3 cellular contexts compared by ENCODE assay signal in the genomic region with DNA sequence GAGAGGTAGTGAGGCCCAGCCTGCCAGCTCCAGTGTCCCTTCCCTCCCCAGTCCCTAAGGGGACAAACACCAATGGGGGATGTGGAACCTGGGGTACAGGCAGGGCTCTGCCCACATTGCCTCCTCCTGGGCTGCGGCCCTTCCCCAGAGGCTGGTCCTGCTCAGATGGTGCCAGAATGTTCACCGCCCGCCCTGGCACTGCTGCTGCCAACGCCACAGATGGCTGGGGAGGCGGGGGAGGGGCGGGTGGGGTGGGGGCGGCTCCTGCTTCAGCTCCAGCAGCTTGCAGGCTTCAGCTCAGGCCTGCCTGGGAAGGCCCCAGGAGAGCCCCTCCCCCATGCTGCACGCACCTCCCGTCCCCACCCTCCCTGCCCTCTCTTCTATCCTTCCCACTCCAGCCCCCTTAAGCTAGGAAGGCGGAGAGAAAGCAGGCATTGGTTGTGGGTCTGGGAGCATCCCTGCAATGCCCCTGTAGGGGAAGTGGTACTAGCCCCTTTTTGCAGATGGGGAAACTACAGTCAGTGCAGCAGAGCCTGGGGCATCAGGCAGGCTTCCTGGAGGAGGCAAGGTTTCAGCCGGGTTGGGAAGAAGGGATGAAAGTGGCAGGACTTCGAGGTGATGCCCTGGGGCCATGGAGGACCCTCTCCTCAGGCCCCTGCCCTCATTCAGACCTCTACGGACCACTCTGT.
A peak's percentile ranks its signal among the peaks of the same experiment; 100 is the strongest.
TF ChIP-seq lines count a peak whose summit lies in the region.

No MANE protein-coding gene starts in this region.

TF ChIP-seq in SK-N-SH, 30 proteins besides CTCF, POLR2A, EP300 and RAD21:
- TF ChIP-seq CHD2 (IDR thresholded peaks at IDR 0.05; ENCODE audit: low read length, partially characterized antibody) (peak; percentile 7), NFIC (IDR thresholded peaks at IDR 0.05; ENCODE audit: borderline replicate concordance) (no peak)

TF ChIP-seq in SK-N-SH treated with all-trans-retinoic acid at 6 μM for 48 hours, 23 proteins besides CTCF, POLR2A, EP300 and RAD21:
- TF ChIP-seq GLIS3 (CRISPR knock-in tag; IDR thresholded peaks at IDR 0.05), result no peak
- no peak for TF ChIP-seq ZFP30 (CRISPR knock-in tag; IDR thresholded peaks at IDR 0.05)

TF ChIP-seq in H1, 55 proteins besides CTCF, POLR2A, EP300 and RAD21:
- no peak for TF ChIP-seq CHD7 (IDR thresholded peaks at IDR 0.05; ENCODE audit: insufficient replicate concordance, low read length)
- no peak for TF ChIP-seq TEAD4 (IDR thresholded peaks at IDR 0.05; ENCODE audit: low read depth, low read length)
- no peak for TF ChIP-seq SP1 (IDR thresholded peaks at IDR 0.05; ENCODE audit: low read depth, low read length)
- TF ChIP-seq CREB1 (IDR thresholded peaks at IDR 0.05), result no peak
- no peak for TF ChIP-seq CBX5 (IDR thresholded peaks at IDR 0.05; ENCODE audit: low read depth, low read length)
- TF ChIP-seq SAP30 (IDR thresholded peaks at IDR 0.05; ENCODE audit: insufficient read depth, insufficient replicate concordance, low read length), result no peak
- no peak for TF ChIP-seq POU5F1 (IDR thresholded peaks at IDR 0.05; ENCODE audit: low read depth, low read length)
- TF ChIP-seq, protein P1, sequence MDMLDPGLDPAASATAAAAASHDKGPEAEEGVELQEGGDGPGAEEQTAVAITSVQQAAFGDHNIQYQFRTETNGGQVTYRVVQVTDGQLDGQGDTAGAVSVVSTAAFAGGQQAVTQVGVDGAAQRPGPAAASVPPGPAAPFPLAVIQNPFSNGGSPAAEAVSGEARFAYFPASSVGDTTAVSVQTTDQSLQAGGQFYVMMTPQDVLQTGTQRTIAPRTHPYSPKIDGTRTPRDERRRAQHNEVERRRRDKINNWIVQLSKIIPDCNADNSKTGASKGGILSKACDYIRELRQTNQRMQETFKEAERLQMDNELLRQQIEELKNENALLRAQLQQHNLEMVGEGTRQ (IDR thresholded peaks at IDR 0.05; ENCODE audit: low read length), result no peak
- no peak for TF ChIP-seq EGR1 (IDR thresholded peaks at IDR 0.05; ENCODE audit: borderline replicate concordance, low read depth, low read length)
- TF ChIP-seq KDM4A (IDR thresholded peaks at IDR 0.05; ENCODE audit: low read depth, low read length, severe bottlenecking), result no peak
- no peak for TF ChIP-seq FOSL1 (IDR thresholded peaks at IDR 0.05; ENCODE audit: insufficient read depth, low read depth, low read length)
- no peak for TF ChIP-seq GABPA (IDR thresholded peaks at IDR 0.05; ENCODE audit: borderline replicate concordance, insufficient read depth, low read length)
- no peak for TF ChIP-seq TAF1 (IDR thresholded peaks at IDR 0.05; ENCODE audit: low read depth, low read length)
- no peak for TF ChIP-seq BCL11A (IDR thresholded peaks at IDR 0.05; ENCODE audit: low read depth in 2 of 2, low read length in 2 of 2)
- TF ChIP-seq SP4 (IDR thresholded peaks at IDR 0.05; ENCODE audit: low read length), result no peak
- TF ChIP-seq SUZ12 (IDR thresholded peaks at IDR 0.05; ENCODE audit: low read length), result no peak
- no peak for TF ChIP-seq CEBPB (IDR thresholded peaks at IDR 0.05; ENCODE audit: low read depth, low read length)
